Comparison of ENCODE assay signal across 16 cellular contexts in the genomic region with DNA sequence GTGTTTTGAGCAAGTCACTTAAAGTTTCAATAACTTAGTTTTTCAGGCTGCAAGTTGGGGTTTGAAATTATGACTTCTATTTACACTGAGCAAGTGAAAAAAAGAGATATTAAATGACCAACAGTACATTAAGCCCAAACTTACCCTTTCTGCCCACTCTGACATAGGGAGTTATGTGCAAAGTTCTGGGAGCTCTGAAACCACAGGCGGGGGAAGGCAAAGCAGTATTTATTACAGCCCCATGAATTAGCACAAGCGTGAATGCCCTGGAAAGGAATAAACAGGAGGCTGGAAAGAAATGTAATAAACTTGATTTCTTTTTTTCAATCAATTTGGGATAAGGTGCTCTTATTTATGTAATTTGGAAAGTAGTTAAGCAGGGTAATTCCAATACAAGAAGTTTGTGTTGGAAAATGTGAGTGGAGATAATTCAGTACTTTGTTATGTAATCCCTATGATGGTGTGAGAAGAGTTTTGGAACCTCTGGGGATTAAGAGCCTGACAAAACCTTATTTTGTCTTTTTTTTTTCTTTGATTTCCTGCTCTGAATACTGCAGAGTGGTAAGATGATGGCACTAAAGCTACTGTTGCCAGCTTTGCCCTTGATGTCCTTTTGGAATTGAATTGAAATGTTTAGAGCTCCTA.
A peak's percentile ranks its signal among the peaks of the same experiment; 100 is the strongest.
DNase-seq lines count a peak whose midpoint lies in the region; ATAC-seq, FAIRE-seq and TF ChIP-seq lines count a peak whose summit lies in the region.
"Had no signal": no experiment of that assay in that cellular context is flagged by ENCODE, and none has a peak within 500 bp of the region (broad histone marks: within the 10 kb centered on the region; RNA-seq: fewer than 3 reads in every experiment).

No MANE protein-coding gene starts in this region.

- intact Hi-C loops in lower lobe of right lung (cut with DNase I) = no loop called here
- intact Hi-C loops in stomach (cut with DNase I; ENCODE audit: low total_unique reads) = no loop called here

- 55 to 82% (median 78%) methylated on average over 2 of the region's 2 CpGs for WGBS in stomach, 5 donors

- peak overlapping the region; percentile 66 for H3K27ac ChIP-seq in lower lobe of right lung
- peak overlapping the region in 4 of 5 donors; percentile 41 to 76 (median 54) for H3K27ac ChIP-seq in stomach

- ATAC-seq in lower lobe of right lung = no peak

- no peak for TF ChIP-seq CTCF in cardiac fibroblast (IDR thresholded peaks at IDR 0.05; ENCODE audit: low read depth, low read length)
- TF ChIP-seq CTCF in lower lobe of right lung (IDR thresholded peaks at IDR 0.05) = no peak
- TF ChIP-seq CTCF in stomach (IDR thresholded peaks at IDR 0.05) = no peak

- H3K9me3 ChIP-seq in lower lobe of right lung (no peaks in the 10 kb centered on the region), stomach (no peaks in the 10 kb centered on the region)

- DNase-seq in H54 (ENCODE audit: insufficient read length, low spot score) = no peak
- DNase-seq in cardiac fibroblast (ENCODE audit: low read depth in 2 of 2) = peak; percentile 17 to 30
- DNase-seq in lower lobe of right lung = no peak
- DNase-seq in stomach = no peak
- no peak for DNase-seq in pons (ENCODE audit: low spot score)
- no peak for DNase-seq in NCI-H1092 (lab: John Stamatoyannopoulos, UW)
- no peak for DNase-seq in NCI-H345 treated with DMSO at 0.1 percent for 48 hours (lab: John Stamatoyannopoulos, UW; ENCODE audit: unreplicated experiment)
- no peak for DNase-seq in HuH-7 (ENCODE audit: low spot score)
- DNase-seq: activated T-cell treated with anti-CD3 and anti-CD28 coated beads for 4 hours, amygdala, foreskin fibroblast, immature natural killer cell, NCI-H146, NCI-H524, RPMI8226 had no signal

- H3K27me3 ChIP-seq in lower lobe of right lung (ENCODE audit: low read depth) (no peaks in the 10 kb centered on the region), stomach (no peaks in the 10 kb centered on the region)

- no peaks in the 10 kb centered on the region for H3K36me3 ChIP-seq in lower lobe of right lung
- no peaks in the 10 kb centered on the region for H3K36me3 ChIP-seq in stomach

- peaks cover 10% of the 10 kb centered on the region for H3K4me1 ChIP-seq in lower lobe of right lung
- H3K4me1 ChIP-seq in stomach = no peaks in the 10 kb centered on the region

- no peak for TF ChIP-seq EP300 in stomach (IDR thresholded peaks at IDR 0.05)

- peak; percentile 23 for FAIRE-seq in H54 (lab: Jason Lieb, UNC)
- FAIRE-seq: H1 had no signal

- H3K4me3 ChIP-seq in cardiac fibroblast (replicated peaks in 1 of 2; ENCODE audit: low read depth in 2 of 2, low read length in 2 of 2) (no peak overlapping the region), lower lobe of right lung (no peak overlapping the region), stomach (no peak overlapping the region)

- TF ChIP-seq POLR2A in H54 (IDR thresholded peaks at IDR 0.05; ENCODE audit: low read depth, low read length) (no peak), stomach (IDR thresholded peaks at IDR 0.05) (no peak)

Comparison
In these comparisons a context has a peak if more than half of its experiments do, and no peak if none do; other contexts are left out.
1. DNase-seq: peak in cardiac fibroblast (2 of 2); none in H54 (single experiment), lower lobe of right lung (single experiment), stomach (single experiment), pons (single experiment), NCI-H1092 (single experiment), NCI-H345 treated with DMSO at 0.1 percent for 48 hours (single experiment) and HuH-7 (single experiment).